ENCODE assay signal across 24 cellular contexts in genomic region chrY:20686674-20687073, GRCh38.
"Had no signal": no experiment of that assay in that cellular context is flagged by ENCODE, and none has a peak within 500 bp of the region (broad histone marks: within the 10 kb centered on the region; RNA-seq: fewer than 3 reads in every experiment).

No MANE protein-coding gene starts in this region.

- H3K27ac Mint-ChIP-seq: activated CD4-positive, alpha-beta T cell treated with anti-CD3 and anti-CD28 coated beads for 36 hours; activated CD8-positive, alpha-beta T cell treated with anti-CD3 and anti-CD28 coated beads, Interleukin-2, amount 10 ng/mL, durations not matched to agents 7 days and 5 days; activated naive CD8-positive, alpha-beta T cell treated with anti-CD3 and anti-CD28 coated beads, Interleukin-2, amount 10 ng/mL, durations not matched to agents 7 days and 5 days had no signal

- H3K9me3 Mint-ChIP-seq: activated naive CD8-positive, alpha-beta T cell treated with anti-CD3 and anti-CD28 coated beads, Interleukin-2, amount 10 ng/mL, durations not matched to agents 7 days and 5 days had no signal

- H3K4me3 ChIP-seq: adrenal gland, SJSA1 had no signal

- H3K27ac ChIP-seq: adrenal gland, SJSA1, VCaP had no signal

- H3K36me3 Mint-ChIP-seq: activated naive CD8-positive, alpha-beta T cell treated with anti-CD3 and anti-CD28 coated beads, Interleukin-2, amount 10 ng/mL, durations not matched to agents 7 days and 5 days had no signal

- DNase-seq: activated CD4-positive, alpha-beta T cell treated with anti-CD3 and anti-CD28 coated beads for 36 hours; activated CD4-positive, alpha-beta T cell treated with anti-CD3 and anti-CD28 coated beads, Interleukin-2, amount 50 U/mL, for 4 hours; activated CD8-positive, alpha-beta memory T cell treated with anti-CD3 and anti-CD28 coated beads, Interleukin-2, amount 50 U/mL, for 48 hours; activated CD8-positive, alpha-beta T cell treated with anti-CD3 and anti-CD28 coated beads, Interleukin-2, amount 10 ng/mL, durations not matched to agents 7 days and 5 days; activated naive CD4-positive, alpha-beta T cell treated with anti-CD3 and anti-CD28 coated beads, Interleukin-2, amount 50 U/mL, for 16 hours; activated naive CD8-positive, alpha-beta T cell treated with anti-CD3 and anti-CD28 coated beads, Interleukin-2, amount 10 ng/mL, durations not matched to agents 7 days and 5 days; activated T-cell treated with anti-CD3 and anti-CD28 coated beads, Interleukin-2, amount 50 U/mL, for 1 hour; adrenal gland; anterior cingulate cortex; cerebellar nuclear complex; MM.1S; NCI-H1105; NCI-H1436; NCI-H1694 treated with DMSO at 0.1 percent for 48 hours; NCI-H2029 treated with DMSO at 0.1 percent for 48 hours; NCI-H446; NCI-H524; PC-3; SHP77; SW 1271 had no signal

- H3K4me1 ChIP-seq: adrenal gland, SJSA1 had no signal

- H3K36me3 ChIP-seq: adrenal gland, SJSA1 had no signal

- ATAC-seq: activated CD4-positive, alpha-beta T cell treated with anti-CD3 and anti-CD28 coated beads for 36 hours; activated CD8-positive, alpha-beta T cell treated with anti-CD3 and anti-CD28 coated beads, Interleukin-2, amount 10 ng/mL, durations not matched to agents 7 days and 5 days; PC-3; SK-N-SH treated with all-trans-retinoic acid at 6 μM for 48 hours had no signal

- FAIRE-seq: RCC 7860 had no signal

- H3K27me3 Mint-ChIP-seq: activated CD4-positive, alpha-beta T cell treated with anti-CD3 and anti-CD28 coated beads for 36 hours; activated naive CD8-positive, alpha-beta T cell treated with anti-CD3 and anti-CD28 coated beads, Interleukin-2, amount 10 ng/mL, durations not matched to agents 7 days and 5 days had no signal

- H3K27me3 ChIP-seq: adrenal gland, SJSA1 had no signal

- H3K4me3 Mint-ChIP-seq: activated CD4-positive, alpha-beta T cell treated with anti-CD3 and anti-CD28 coated beads for 36 hours; activated CD8-positive, alpha-beta T cell treated with anti-CD3 and anti-CD28 coated beads, Interleukin-2, amount 10 ng/mL, durations not matched to agents 7 days and 5 days; activated naive CD8-positive, alpha-beta T cell treated with anti-CD3 and anti-CD28 coated beads, Interleukin-2, amount 10 ng/mL, durations not matched to agents 7 days and 5 days had no signal

- H3K9me3 ChIP-seq: adrenal gland, SJSA1 had no signal
